In the genomic region with DNA sequence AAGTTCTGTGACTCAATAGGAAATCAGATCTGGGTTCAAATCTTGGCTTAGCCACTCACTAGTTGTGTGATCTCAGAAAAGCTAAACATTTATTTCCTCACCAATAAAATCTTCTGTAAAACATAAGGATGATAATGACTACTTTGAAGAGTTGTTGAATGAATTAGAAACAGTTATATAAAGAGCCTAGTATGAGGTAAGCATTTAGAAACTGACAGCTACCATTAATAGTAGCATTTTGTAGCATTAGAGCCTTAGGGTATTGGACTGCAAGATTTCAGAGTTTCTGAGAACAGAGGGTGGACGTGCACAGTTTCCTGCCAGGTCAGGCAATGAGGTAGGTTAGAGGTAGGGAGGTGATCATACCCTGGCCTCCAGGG, we compare ENCODE assay signal across 11 cellular contexts.
DNase-seq lines count a peak whose midpoint lies in the region; ATAC-seq and TF ChIP-seq lines count a peak whose summit lies in the region.
"Had no signal": no experiment of that assay in that cellular context is flagged by ENCODE, and none has a peak within 500 bp of the region (broad histone marks: within the 10 kb centered on the region; RNA-seq: fewer than 3 reads in every experiment).

No MANE protein-coding gene starts in this region.

- H3K9me2 ChIP-seq in GM23248 (ENCODE audit: insufficient read depth): no peaks in the 10 kb centered on the region
- H3K9me2 ChIP-seq: SK-N-SH had no signal

- H4K20me1 ChIP-seq in GM23248 (ENCODE audit: insufficient read depth): no peaks in the 10 kb centered on the region

- no peak for TF ChIP-seq POLR2A in spleen (IDR thresholded peaks at IDR 0.05)

- 71 to 88% methylated on average over 1 of the region's 1 CpG for WGBS in GM23248 (ENCODE audit: low coverage in 1 of 2, low lambda C conversion rate in 2 of 2, missing lambda C conversion rate in 2 of 2), 2 experiments
- 48 to 92% (median 70%) methylated on average over 1 of the region's 1 CpG for WGBS in spleen, 5 donors

- H3K4me1 ChIP-seq in GM23248 (ENCODE audit: insufficient read depth): peaks cover 46% of the 10 kb centered on the region
- peaks cover 0 to 39% (median 9%) of the 10 kb centered on the region in 6 donors for H3K4me1 ChIP-seq in spleen

- no peaks in the 10 kb centered on the region for H3K36me3 ChIP-seq in GM23248 (ENCODE audit: low read depth)
- H3K36me3 ChIP-seq in spleen: no peaks in the 10 kb centered on the region

- H3K9me3 ChIP-seq in GM23248 (ENCODE audit: low read depth) (no peaks in the 10 kb centered on the region), spleen (no peaks in the 10 kb centered on the region)

- TF ChIP-seq CTCF in spleen (IDR thresholded peaks at IDR 0.05 in 8 of 11, conservative IDR thresholded peaks at IDR 0.05 in 3 of 11): no peak

- H3K27ac ChIP-seq in GM23248 (peak overlapping the region; percentile 94), spleen (peak overlapping the region in 7 of 8 donors; percentile 17 to 73 (median 56))

- intact Hi-C loops in spleen (cut with DNase I; ENCODE audit: low total_unique reads): no loop called here

- peak overlapping the region; percentile 60 for H3K4me2 ChIP-seq in GM23248 (ENCODE audit: unreplicated experiment)
- H3K4me2 ChIP-seq: SK-N-SH had no signal

- peaks cover 30% of the 10 kb centered on the region for H3F3A ChIP-seq in GM23248 (ENCODE audit: insufficient read depth)

- no peaks in the 10 kb centered on the region for H3K27me3 ChIP-seq in GM23248 (replicated peaks; ENCODE audit: insufficient read depth)
- no peaks in the 10 kb centered on the region for H3K27me3 ChIP-seq in spleen (replicated peaks in 1 of 7)

- no peak overlapping the region for H3K4me3 ChIP-seq in GM23248
- H3K4me3 ChIP-seq in spleen: no peak overlapping the region

- no peak for DNase-seq in GM23248
- DNase-seq in spleen: no peak
- DNase-seq in amygdala (lab: John Stamatoyannopoulos, UW): no peak
- no peak for DNase-seq in NCI-H1436 (lab: John Stamatoyannopoulos, UW)
- DNase-seq in DMS 273 (lab: John Stamatoyannopoulos, UW; ENCODE audit: unreplicated experiment): no peak
- no peak for DNase-seq in DMS53 (lab: John Stamatoyannopoulos, UW)
- DNase-seq: activated naive CD8-positive, alpha-beta T cell treated with anti-CD3 and anti-CD28 coated beads, Interleukin-2, amount 10 ng/mL, durations not matched to agents 7 days and 5 days; KBM-7 had no signal

- H3K9ac ChIP-seq in GM23248: peak overlapping the region; percentile 56
- H3K9ac ChIP-seq: SK-N-SH had no signal

- H2AFZ ChIP-seq in GM23248: no peak overlapping the region

- in situ Hi-C loops in GM23248 (cut with MboI): no loop called here

- ATAC-seq in GM19035 (IDR thresholded peaks at IDR 0.05; ENCODE audit: unreplicated experiment): peak; percentile 47
- ATAC-seq in HG03175 (IDR thresholded peaks at IDR 0.05; ENCODE audit: unreplicated experiment): peak; percentile 27

- no peaks in the 10 kb centered on the region for H3K79me2 ChIP-seq in GM23248 (ENCODE audit: insufficient read depth)
